20 cellular contexts compared by ENCODE assay signal in genomic region chr2:209817818-209818420, GRCh38. TPM values are rescaled to one million over a fixed set of nuclear protein-coding genes. Genes with fewer than 3 reads are reported as not detected.
DNase-seq lines count a peak whose midpoint lies in the region; ATAC-seq, FAIRE-seq and TF ChIP-seq lines count a peak whose summit lies in the region.
"Had no signal": no experiment of that assay in that cellular context is flagged by ENCODE, and none has a peak within 500 bp of the region (broad histone marks: within the 10 kb centered on the region; RNA-seq: fewer than 3 reads in every experiment).

No MANE protein-coding gene starts in this region.

- H3K4ac ChIP-seq in H1 (replicated peaks; ENCODE audit: insufficient read length, low read depth, low read length): peak overlapping the region; percentile 88

- POLR2A ChIA-PET in H1 (lab: Charles Lee; ENCODE audit: partially characterized antibody): interaction anchor here (0.7 to 1.0 kb wide), 3 partner anchors 13 to 46 kb away, joined by 4 to 5 read pairs (median 4); partner anchors contain the start of gene UNC80
- POLR2A ChIA-PET in activated CD8-positive, alpha-beta T cell treated with anti-CD3 and anti-CD28 coated beads, Interleukin-2, amount 10 ng/mL, durations not matched to agents 7 days and 5 days (lab: Charles Lee): no interaction called here

- DNase-seq in H1 (ENCODE audit: low read depth in 1 of 2, low spot score in 2 of 2) (peak in 1 of 2 experiments; percentile 63), neural progenitor cell (ENCODE audit: low spot score) (peak; percentile 51)
- DNase-seq in activated T-helper 2 cell treated with anti-CD3 and anti-CD28 coated beads, Interferon-gamma antibody, Interleukin-2, Interleukin-4, amounts not matched to agents 10 μg/mL and 5 μg/mL and 100 μg/mL, durations not matched to agents 14 hours and 24 hours and 36 hours (ENCODE audit: low spot score): no peak
- no peak for DNase-seq in activated CD8-positive, alpha-beta T cell treated with anti-CD3 and anti-CD28 coated beads, Interleukin-2, amount 10 ng/mL, durations not matched to agents 7 days and 5 days
- DNase-seq: DMS 273 treated with DMSO at 0.1 percent for 48 hours, KBM-7, NCI-H1436, NCI-H2029, NCI-H2171, NCI-H446 treated with DMSO at 0.1 percent for 48 hours, NCI-H748 treated with DMSO at 0.1 percent for 48 hours, RPMI8226, SIG-M5 had no signal

- TF ChIP-seq CTCF in H1 (IDR thresholded peaks at IDR 0.05; ENCODE audit: control extremely low read depth in 1 of 3, insufficient read depth in 1 of 3, low read depth in 1 of 3, low read length in 3 of 3): no peak
- TF ChIP-seq CTCF in neural progenitor cell (IDR thresholded peaks at IDR 0.05): no peak

- H4K8ac ChIP-seq in H1 (ENCODE audit: extremely low read depth, insufficient read depth, low read length): no peak overlapping the region

- H3K4me1 ChIP-seq in HUES6 (ENCODE audit: control insufficient read depth, insufficient read depth, low read length) (peaks cover 32% of the 10 kb centered on the region), H1 (replicated peaks in 1 of 4; ENCODE audit: control insufficient read depth in 3 of 4, insufficient read depth in 4 of 4, low read length in 3 of 4) (peaks cover 0 to 15% (median 5%) of the 10 kb centered on the region in 4 experiments; a peak in 4 of 7 replicates), iPS-18a (ENCODE audit: control insufficient read depth, low read depth, low read length) (peaks cover 25% of the 10 kb centered on the region), neural progenitor cell (peaks cover 20% of the 10 kb centered on the region)

- H2BK20ac ChIP-seq in H1 (ENCODE audit: low read length): no peak overlapping the region

- peak in 1 of 2 experiments; percentile 66; a peak in 1 of 3 replicates for TF ChIP-seq EP300 in H1 (IDR thresholded peaks at IDR 0.05; ENCODE audit: borderline replicate concordance in 1 of 2, low read depth in 2 of 2, low read length in 2 of 2)

- H3F3A ChIP-seq in neural progenitor cell (ENCODE audit: low read depth): no peaks in the 10 kb centered on the region

- CTCF ChIA-PET in H1 (lab: Charles Lee; ENCODE audit: partially characterized antibody): interaction anchor here (0.7 kb wide), 1 partner anchor 24 kb away, joined by 3 read pairs; no protein-coding TSS in a partner anchor
- CTCF ChIA-PET in activated CD8-positive, alpha-beta T cell treated with anti-CD3 and anti-CD28 coated beads, Interleukin-2, amount 10 ng/mL, durations not matched to agents 7 days and 5 days (lab: Charles Lee): no interaction called here

- H2AFZ ChIP-seq in H1 (ENCODE audit: low read length) (no peak overlapping the region), neural progenitor cell (replicated peaks) (peak overlapping the region; percentile 46)

- H3K79me2 ChIP-seq in H1 (ENCODE audit: control insufficient read depth in 1 of 2, insufficient read depth in 2 of 2, low read length in 2 of 2) (no peaks in the 10 kb centered on the region), neural progenitor cell (ENCODE audit: low read depth) (no peaks in the 10 kb centered on the region)

- H3K27ac ChIP-seq in HUES6 (ENCODE audit: low read depth, low read length) (peak overlapping the region; percentile 79), H1 (ENCODE audit: low read depth, low read length) (peak overlapping the region; percentile 54), iPS-18a (ENCODE audit: low read length) (peak overlapping the region; percentile 83), neural progenitor cell (no peak overlapping the region)
- H3K27ac ChIP-seq: C4-2B had no signal

- H3K36me3 Mint-ChIP-seq in neural progenitor cell: peaks cover 9% of the 10 kb centered on the region
- no peaks in the 10 kb centered on the region for H3K36me3 Mint-ChIP-seq in activated T-helper 2 cell treated with anti-CD3 and anti-CD28 coated beads, Interferon-gamma antibody, Interleukin-2, Interleukin-4, amounts not matched to agents 10 μg/mL and 5 μg/mL and 100 μg/mL, durations not matched to agents 14 hours and 24 hours and 36 hours (ENCODE audit: low read depth)
- H3K36me3 Mint-ChIP-seq in activated CD8-positive, alpha-beta T cell treated with anti-CD3 and anti-CD28 coated beads, Interleukin-2, amount 10 ng/mL, durations not matched to agents 7 days and 5 days (ENCODE audit: low read depth): no peaks in the 10 kb centered on the region

- peak overlapping the region; percentile 23 for H3K27ac Mint-ChIP-seq in neural progenitor cell
- H3K27ac Mint-ChIP-seq in activated T-helper 2 cell treated with anti-CD3 and anti-CD28 coated beads, Interferon-gamma antibody, Interleukin-2, Interleukin-4, amounts not matched to agents 10 μg/mL and 5 μg/mL and 100 μg/mL, durations not matched to agents 14 hours and 24 hours and 36 hours: no peak overlapping the region
- no peak overlapping the region for H3K27ac Mint-ChIP-seq in activated CD8-positive, alpha-beta T cell treated with anti-CD3 and anti-CD28 coated beads, Interleukin-2, amount 10 ng/mL, durations not matched to agents 7 days and 5 days

- 0 out of 3 replicates have a peak, but pooled peaks of 1 of the 2 experiments have one; percentile 11 for TF ChIP-seq POLR2A in H1 (IDR thresholded peaks at IDR 0.05; ENCODE audit: control extremely low read depth in 1 of 2, low read depth in 2 of 2, low read length in 2 of 2)

- H3K14ac ChIP-seq in H1 (ENCODE audit: insufficient read length): no peak overlapping the region

- H3K36me3 ChIP-seq in HUES6 (ENCODE audit: control insufficient read depth, insufficient read depth, low read length) (0 out of 2 replicates have a peak, but pooled peaks cover 4% of the 10 kb centered on the region), H1 (ENCODE audit: control insufficient read depth in 2 of 4, insufficient read depth in 4 of 4, low read length in 3 of 4) (0 out of 8 replicates have a peak, but pooled peaks cover 0 to 3% (median 0%) of the 10 kb centered on the region in 4 experiments), iPS-18a (ENCODE audit: control insufficient read depth, low read depth, low read length) (no peaks in the 10 kb centered on the region), neural progenitor cell (no peaks in the 10 kb centered on the region)

- H3K27me3 Mint-ChIP-seq in neural progenitor cell (ENCODE audit: insufficient read depth, low read depth): no peaks in the 10 kb centered on the region
- H3K27me3 Mint-ChIP-seq in activated T-helper 2 cell treated with anti-CD3 and anti-CD28 coated beads, Interferon-gamma antibody, Interleukin-2, Interleukin-4, amounts not matched to agents 10 μg/mL and 5 μg/mL and 100 μg/mL, durations not matched to agents 14 hours and 24 hours and 36 hours (ENCODE audit: low read depth): no peaks in the 10 kb centered on the region
- H3K27me3 Mint-ChIP-seq in activated CD8-positive, alpha-beta T cell treated with anti-CD3 and anti-CD28 coated beads, Interleukin-2, amount 10 ng/mL, durations not matched to agents 7 days and 5 days (ENCODE audit: low read depth): no peaks in the 10 kb centered on the region

- no peaks in the 10 kb centered on the region for H3K79me1 ChIP-seq in H1 (ENCODE audit: low read depth, low read length)

- H3K23me2 ChIP-seq in H1 (ENCODE audit: low read depth, low read length): no peaks in the 10 kb centered on the region

- intact Hi-C loops in activated T-helper 2 cell treated with anti-CD3 and anti-CD28 coated beads, Interferon-gamma antibody, Interleukin-2, Interleukin-4, amounts not matched to agents 10 μg/mL and 5 μg/mL and 100 μg/mL, durations not matched to agents 14 hours and 24 hours and 36 hours (cut with micrococcal nuclease): no loop called here

- no peak overlapping the region for H2AK5ac ChIP-seq in H1 (ENCODE audit: low read depth, low read length)

- 14% methylated on average over 11 of the region's 11 CpGs; no CpG with 5 or more reads in 1 of the 2 experiments for WGBS in H1 (ENCODE audit: extremely low coverage in 1 of 2, insufficient coverage in 1 of 2, insufficient read length in 1 of 2, insufficient replicate concordance in 2 of 2, low coverage in 1 of 2, low lambda C conversion rate in 2 of 2, missing lambda C conversion rate in 1 of 2), 2 experiments

- H3K27me3 ChIP-seq in HUES6 (ENCODE audit: control insufficient read depth, insufficient read depth, low read length) (no peaks in the 10 kb centered on the region), H1 (replicated peaks in 1 of 4; ENCODE audit: control insufficient read depth in 3 of 4, extremely low read depth in 1 of 4, insufficient read depth in 3 of 4, low read length in 3 of 4) (peaks cover 0 to 2% (median 0%) of the 10 kb centered on the region in 4 experiments; a peak in 1 of 7 replicates), iPS-18a (ENCODE audit: control insufficient read depth, insufficient read depth, low read length) (no peaks in the 10 kb centered on the region), neural progenitor cell (no peaks in the 10 kb centered on the region)

- no peak overlapping the region for H4K91ac ChIP-seq in H1 (replicated peaks; ENCODE audit: insufficient read length, low read length)

- H3K56ac ChIP-seq in H1 (replicated peaks; ENCODE audit: insufficient read length, low read depth, low read length): no peak overlapping the region

- H3K4me1 Mint-ChIP-seq in neural progenitor cell: peaks cover 12% of the 10 kb centered on the region
- no peaks in the 10 kb centered on the region for H3K4me1 Mint-ChIP-seq in activated T-helper 2 cell treated with anti-CD3 and anti-CD28 coated beads, Interferon-gamma antibody, Interleukin-2, Interleukin-4, amounts not matched to agents 10 μg/mL and 5 μg/mL and 100 μg/mL, durations not matched to agents 14 hours and 24 hours and 36 hours (ENCODE audit: low read depth)
- H3K4me1 Mint-ChIP-seq in activated CD8-positive, alpha-beta T cell treated with anti-CD3 and anti-CD28 coated beads, Interleukin-2, amount 10 ng/mL, durations not matched to agents 7 days and 5 days (ENCODE audit: low read depth): no peaks in the 10 kb centered on the region

- H2BK12ac ChIP-seq in H1 (ENCODE audit: low read depth, low read length): peak overlapping the region; percentile 95; the same call in 1 of the 2 replicates

- H4K5ac ChIP-seq in H1 (ENCODE audit: insufficient read length, low read depth, low read length): peak overlapping the region; percentile 16

- H3K23ac ChIP-seq in H1 (ENCODE audit: insufficient read length): no peak overlapping the region

- H3K4me3 Mint-ChIP-seq in neural progenitor cell: no peak overlapping the region
- no peak overlapping the region for H3K4me3 Mint-ChIP-seq in activated T-helper 2 cell treated with anti-CD3 and anti-CD28 coated beads, Interferon-gamma antibody, Interleukin-2, Interleukin-4, amounts not matched to agents 10 μg/mL and 5 μg/mL and 100 μg/mL, durations not matched to agents 14 hours and 24 hours and 36 hours (ENCODE audit: low read depth)
- H3K4me3 Mint-ChIP-seq in activated CD8-positive, alpha-beta T cell treated with anti-CD3 and anti-CD28 coated beads, Interleukin-2, amount 10 ng/mL, durations not matched to agents 7 days and 5 days: no peak overlapping the region

- no peak overlapping the region for H3K18ac ChIP-seq in H1 (ENCODE audit: extremely low read depth, low read length)

- H3K4me3 ChIP-seq in HUES6 (ENCODE audit: low read depth, low read length): no peak overlapping the region
- peak overlapping the region in 1 of 4 experiments; percentile 6; a peak in 1 of 8 replicates for H3K4me3 ChIP-seq in H1 (ENCODE audit: extremely low read depth in 1 of 4, insufficient read depth in 2 of 4, low read depth in 3 of 4, low read length in 4 of 4)
- H3K4me3 ChIP-seq in iPS-18a (ENCODE audit: low read length): peak overlapping the region; percentile 31
- no peak overlapping the region for H3K4me3 ChIP-seq in neural progenitor cell

- H2BK15ac ChIP-seq in H1 (ENCODE audit: low read length): no peak overlapping the region

- H3K9me3 Mint-ChIP-seq in neural progenitor cell: no peaks in the 10 kb centered on the region
- no peaks in the 10 kb centered on the region for H3K9me3 Mint-ChIP-seq in activated T-helper 2 cell treated with anti-CD3 and anti-CD28 coated beads, Interferon-gamma antibody, Interleukin-2, Interleukin-4, amounts not matched to agents 10 μg/mL and 5 μg/mL and 100 μg/mL, durations not matched to agents 14 hours and 24 hours and 36 hours
- H3K9me3 Mint-ChIP-seq in activated CD8-positive, alpha-beta T cell treated with anti-CD3 and anti-CD28 coated beads, Interleukin-2, amount 10 ng/mL, durations not matched to agents 7 days and 5 days (ENCODE audit: insufficient read depth): no peaks in the 10 kb centered on the region

- no peaks in the 10 kb centered on the region for H4K20me1 ChIP-seq in H1 (replicated peaks in 1 of 2; ENCODE audit: control insufficient read depth in 1 of 2, insufficient read depth in 2 of 2, low read length in 2 of 2)
- H4K20me1 ChIP-seq in neural progenitor cell (ENCODE audit: low read depth): no peaks in the 10 kb centered on the region

- H3K4me2 ChIP-seq in H1 (ENCODE audit: insufficient read depth in 1 of 2, low read depth in 2 of 2, low read length in 2 of 2) (peak overlapping the region; percentile 41 to 43; a peak in 3 of 4 replicates), neural progenitor cell (peak overlapping the region; percentile 22)

- H2BK120ac ChIP-seq in H1 (replicated peaks; ENCODE audit: low read depth, low read length): peak overlapping the region; percentile 50

- H3K9ac ChIP-seq in HUES6 (ENCODE audit: low read length) (no peak overlapping the region), H1 (replicated peaks in 1 of 4; ENCODE audit: extremely low read depth in 1 of 4, low read depth in 3 of 4, low read length in 3 of 4) (no peak overlapping the region), iPS-18a (ENCODE audit: low read length) (peak overlapping the region; percentile 17), neural progenitor cell (no peak overlapping the region)

- H2BK5ac ChIP-seq in H1 (ENCODE audit: low read depth, low read length): peak overlapping the region; percentile 76; the same call in 1 of the 2 replicates

- H3K9me3 ChIP-seq in HUES6 (ENCODE audit: control insufficient read depth, insufficient read depth, low read depth, low read length) (peaks cover 6% of the 10 kb centered on the region; the same call in 1 of the 2 replicates), H1 (ENCODE audit: insufficient read depth in 2 of 2, low read depth in 1 of 2, low read length in 1 of 2) (peaks cover 0 to 3% of the 10 kb centered on the region in 2 experiments; a peak in 2 of 4 replicates), iPS-18a (ENCODE audit: control insufficient read depth, low read depth, low read length) (no peaks in the 10 kb centered on the region), neural progenitor cell (ENCODE audit: low read depth) (no peaks in the 10 kb centered on the region)

- FAIRE-seq in H1 (lab: Jason Lieb, UNC): peak; percentile 95

- TF ChIP-seq RAD21 in H1 (IDR thresholded peaks at IDR 0.05 in 1 of 2, conservative IDR thresholded peaks at IDR 0.05 in 1 of 2; ENCODE audit: low read depth in 2 of 2, low read length in 2 of 2): no peak

- ATAC-seq in GM19328 (IDR thresholded peaks at IDR 0.05; ENCODE audit: unreplicated experiment): no peak
- no peak for ATAC-seq in activated CD8-positive, alpha-beta T cell treated with anti-CD3 and anti-CD28 coated beads, Interleukin-2, amount 10 ng/mL, durations not matched to agents 7 days and 5 days
- ATAC-seq in GM21737 (IDR thresholded peaks at IDR 0.05; ENCODE audit: unreplicated experiment): no peak
- ATAC-seq: HCT116 had no signal

RNA-seq across cellular contexts. Expression of gene UNC80, which starts 46.3 kb away (rescaled TPM):
- 0.38 and 0.56 TPM in 2 replicates for total RNA-seq in H1 (2021; fragmentation: NEBNext Ultra II Directional; extraction: Animal tissue kit (Norgen Biotek cat#: 25700))
- polyA plus RNA-seq in H1 (2011; rRNA removed): 0.16 and 0.53 TPM in 2 replicates
- 0.13 TPM for polyA plus RNA-seq in H1 (2011; cell fraction: cytosol; rRNA removed)
- 0.80 TPM for polyA plus RNA-seq in H1 (2011; cell fraction: nucleus; rRNA removed)
- polyA plus RNA-seq in H1 (2012, experiment 1 of 2): 0.25 to 0.46 TPM (median 0.31 TPM) in 4 replicates
- 0.03 TPM for polyA plus RNA-seq in H1 (2012, experiment 2 of 2)
- 0.20 TPM for polyA plus RNA-seq in H1 (2013, experiment 1 of 2)
- 0.13 TPM for polyA plus RNA-seq in H1 (2013, experiment 2 of 2)
- 2.0 and 2.3 TPM in 2 replicates for polyA minus RNA-seq in H1 (2011; rRNA and poly(A)+ RNA removed)
- 0.44 TPM for polyA minus RNA-seq in H1 (2011; cell fraction: cytosol; rRNA and poly(A)+ RNA removed)
- 2.3 TPM for polyA minus RNA-seq in H1 (2011; cell fraction: nucleus; rRNA and poly(A)+ RNA removed)
- total RNA-seq in neural progenitor cell (ENCODE audit: low replicate concordance): 0.93 and 1.9 TPM in 2 replicates
- total RNA-seq in activated T-helper 2 cell treated with anti-CD3 and anti-CD28 coated beads, Interferon-gamma antibody, Interleukin-2, Interleukin-4, amounts not matched to agents 10 μg/mL and 5 μg/mL and 100 μg/mL, durations not matched to agents 14 hours and 24 hours and 36 hours: not detected in 2 replicates
- not detected for total RNA-seq in activated CD8-positive, alpha-beta T cell treated with anti-CD3 and anti-CD28 coated beads, Interleukin-2, amount 10 ng/mL, durations not matched to agents 7 days and 5 days
- total RNA-seq: Daoy had no signal
